Comparison of ENCODE assay signal across 1 cellular context in genomic region chr11:72561856-72562255, GRCh38.
TF ChIP-seq lines count a peak whose summit lies in the region.

No MANE protein-coding gene starts in this region.

TF ChIP-seq in IMR-90, 13 proteins besides CTCF, POLR2A, EP300 and RAD21 (continued from another document):
- TF ChIP-seq ELK1 (IDR thresholded peaks at IDR 0.05; ENCODE audit: borderline replicate concordance, low read depth, low read length) = no peak
- TF ChIP-seq CEBPB (IDR thresholded peaks at IDR 0.05; ENCODE audit: low read depth, low read length) = no peak
- TF ChIP-seq MAFK (IDR thresholded peaks at IDR 0.05; ENCODE audit: low read depth, low read length) = no peak
- TF ChIP-seq BHLHE40 (IDR thresholded peaks at IDR 0.05; ENCODE audit: low read depth, low read length) = no peak
TF ChIP-seq in IMR-90: peak in this region for 0.
